ENCODE assay signal across 9 cellular contexts in the genomic region with DNA sequence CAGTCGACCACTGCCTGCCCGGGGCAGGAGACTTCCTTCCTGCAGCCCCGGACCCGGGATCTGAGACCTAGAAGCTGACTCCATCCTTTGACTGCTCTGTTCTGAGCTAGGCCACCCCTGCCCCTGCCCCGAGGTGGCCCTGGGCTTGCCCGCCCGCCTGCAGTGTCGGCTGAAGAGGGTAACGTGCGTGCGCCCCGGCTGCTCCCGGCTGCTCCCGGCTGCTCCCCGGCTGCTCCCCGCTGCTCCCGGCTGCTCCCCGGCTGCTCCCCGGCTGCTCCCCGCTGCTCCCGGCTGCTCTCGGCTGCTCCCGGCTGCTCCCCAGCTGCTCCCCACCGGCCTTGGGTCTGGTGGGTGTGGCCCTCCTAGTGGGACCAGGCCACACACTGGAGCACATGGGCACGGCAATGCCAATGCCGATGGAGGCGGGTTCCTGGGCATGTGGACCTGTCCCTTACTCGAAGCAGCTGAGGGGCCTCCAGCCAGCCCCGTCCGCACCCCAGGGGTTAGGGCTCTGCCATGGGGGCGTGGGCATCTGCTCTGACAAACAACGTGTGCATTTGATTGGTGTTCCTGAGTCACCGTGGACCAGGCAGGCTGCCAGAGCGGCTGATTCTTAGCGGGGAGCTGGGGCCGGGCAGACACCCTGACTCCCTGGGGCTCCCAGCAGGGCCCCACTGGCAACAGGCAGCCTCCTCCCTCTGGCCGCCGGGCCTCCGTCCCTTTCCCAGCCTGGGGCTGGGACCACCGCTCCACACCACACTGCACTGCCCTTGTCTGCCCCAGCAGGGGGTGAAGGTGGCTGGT. TPM values are rescaled to one million over a fixed set of nuclear protein-coding genes. Genes with fewer than 3 reads are reported as not detected.
A peak's percentile ranks its signal among the peaks of the same experiment; 100 is the strongest.
DNase-seq lines count a peak whose midpoint lies in the region; ATAC-seq and TF ChIP-seq lines count a peak whose summit lies in the region.
"Had no signal": no experiment of that assay in that cellular context is flagged by ENCODE, and none has a peak within 500 bp of the region (broad histone marks: within the 10 kb centered on the region; RNA-seq: fewer than 3 reads in every experiment).

No MANE protein-coding gene starts in this region.

- TF ChIP-seq POLR2A in ovary (IDR thresholded peaks at IDR 0.05) = no peak

- no peak for TF ChIP-seq CTCF in choroid plexus epithelial cell (conservative IDR thresholded peaks at IDR 0.05; ENCODE audit: low read depth, low read length)
- no peak for TF ChIP-seq CTCF in ovary (IDR thresholded peaks at IDR 0.05)

- no peaks in the 10 kb centered on the region for H3K9me3 ChIP-seq in ovary

- WGBS in ovary, 3 donors = 37 to 63% (median 39%) methylated on average over 35 to 40 of the region's 40 CpGs

- H3K27ac ChIP-seq in ovary = no peak overlapping the region

- no peaks in the 10 kb centered on the region for H3K36me3 ChIP-seq in ovary

- no peak for ATAC-seq in HG03520 (IDR thresholded peaks at IDR 0.05; ENCODE audit: unreplicated experiment)
- no peak for ATAC-seq in GM18858 (IDR thresholded peaks at IDR 0.05; ENCODE audit: unreplicated experiment)
- ATAC-seq: naive thymus-derived CD8-positive, alpha-beta T cell had no signal

- no peak overlapping the region for H3K4me3 ChIP-seq in choroid plexus epithelial cell (ENCODE audit: low read depth, low read length)
- no peak overlapping the region for H3K4me3 ChIP-seq in ovary

- peaks cover 3% of the 10 kb centered on the region for H3K4me1 ChIP-seq in ovary (ENCODE audit: insufficient read depth)

- peak; percentile 76 for DNase-seq in EH (ENCODE audit: low read depth)
- peak; percentile 52 for DNase-seq in NCI-H146 (lab: John Stamatoyannopoulos, UW)
- peak; percentile 77 for DNase-seq in choroid plexus epithelial cell (ENCODE audit: low read depth)
- peak in 3 of 5 donors; percentile 33 to 52 (median 35) for DNase-seq in ovary
- DNase-seq in superior temporal gyrus (ENCODE audit: extremely low spot score) = no peak
- DNase-seq in NCI-H1694 (lab: John Stamatoyannopoulos, UW) = no peak
- DNase-seq: naive thymus-derived CD8-positive, alpha-beta T cell had no signal

- no peak for TF ChIP-seq EP300 in ovary (IDR thresholded peaks at IDR 0.05)

- intact Hi-C loops in ovary (cut with DNase I) = no loop called here

- no peaks in the 10 kb centered on the region for H3K27me3 ChIP-seq in ovary

RNA-seq across cellular contexts. Expression of a gene that starts 2.0 kb away (rescaled TPM):
- total RNA-seq in ovary = 1 to 10 TPM in 1 of 7 donors, under 1 TPM in 4, not detected in 2; 0.27 to 4.3 (median 0.64) TPM
- polyA plus RNA-seq in ovary = under 1 TPM in 1 of 2 donors, not detected in 1; 0.05 TPM
- total RNA-seq: naive thymus-derived CD8-positive, alpha-beta T cell had no signal
- polyA plus RNA-seq: naive thymus-derived CD8-positive, alpha-beta T cell had no signal

RNA-seq across cellular contexts. Expression of a gene that starts 34.4 kb away (rescaled TPM):
- total RNA-seq in ovary = 1 to 10 TPM in 3 of 7 donors, under 1 TPM in 3, not detected in 1; 0.68 to 7.2 (median 0.96) TPM
- under 1 TPM in 1 of 2 donors, not detected in 1; 0.23 TPM for polyA plus RNA-seq in ovary
- total RNA-seq: naive thymus-derived CD8-positive, alpha-beta T cell had no signal
- polyA plus RNA-seq: naive thymus-derived CD8-positive, alpha-beta T cell had no signal

RNA-seq across cellular contexts. Expression of a gene that starts 40.2 kb away (rescaled TPM):
- total RNA-seq in ovary = 10 to 100 TPM; 17.1 to 35.1 (median 26.3) TPM
- 10 to 100 TPM in 1 of 2 donors, under 1 TPM in 1; 0.63 to 24.6 TPM for polyA plus RNA-seq in ovary

Comparison
In these comparisons a context has a peak if more than half of its experiments do, and no peak if none do; other contexts are left out.
1. DNase-seq: peak in EH (single experiment), NCI-H146 (single experiment), choroid plexus epithelial cell (single experiment) and ovary (3 of 5); none in superior temporal gyrus (single experiment) and NCI-H1694 (single experiment).